1 cellular context compared by ENCODE assay signal in genomic region chr19:47542030-47542475, GRCh38.
TF ChIP-seq lines count a peak whose summit lies in the region.

No MANE protein-coding gene starts in this region.

TF ChIP-seq in K562, 482 proteins besides CTCF, POLR2A, EP300 and RAD21 (continued from another document):
- TF ChIP-seq ATF3 (IDR thresholded peaks at IDR 0.05) (0 out of 2 replicates have a peak, but pooled peaks have one; percentile 49), ATF3 (CRISPR knock-in tag; conservative IDR thresholded peaks at IDR 0.05) (no peak), PRMT5 (CRISPR knock-in tag; IDR thresholded peaks at IDR 0.05) (no peak), FOXK1 (CRISPR knock-in tag; IDR thresholded peaks at IDR 0.05; ENCODE audit: borderline replicate concordance) (no peak), ERF (CRISPR knock-in tag; IDR thresholded peaks at IDR 0.05) (no peak), FIP1L1 (IDR thresholded peaks at IDR 0.05; ENCODE audit: low read depth, low read length, poor library complexity, severe bottlenecking) (no peak), MLX (CRISPR knock-in tag; conservative IDR thresholded peaks at IDR 0.05) (no peak)
